ENCODE assay signal across 35 cellular contexts in genomic region chr15:31012455-31012854, GRCh38.
"Had no signal": no experiment of that assay in that cellular context is flagged by ENCODE, and none has a peak within 500 bp of the region (broad histone marks: within the 10 kb centered on the region; RNA-seq: fewer than 3 reads in every experiment).

No MANE protein-coding gene starts in this region.

- H3K27me3 ChIP-seq: adrenal gland, body of pancreas, brain microvascular endothelial cell, breast epithelium had no signal

- H3K4me3 ChIP-seq: adrenal gland, body of pancreas, breast epithelium had no signal

- H3K4me1 ChIP-seq: adrenal gland, breast epithelium had no signal

- H3K27ac ChIP-seq: adrenal gland, body of pancreas, brain microvascular endothelial cell, breast epithelium, WERI-Rb-1 had no signal

- FAIRE-seq: astrocyte had no signal

- H3K36me3 ChIP-seq: adrenal gland, brain microvascular endothelial cell, breast epithelium, WERI-Rb-1 had no signal

- DNase-seq: activated CD4-positive, alpha-beta memory T cell treated with anti-CD3 and anti-CD28 coated beads, Interleukin-2, amount 10 ng/mL, durations not matched to agents 7 days and 5 days; activated CD4-positive, alpha-beta T cell treated with anti-CD3 and anti-CD28 coated beads for 1 hour; activated CD4-positive, alpha-beta T cell treated with anti-CD3 and anti-CD28 coated beads for 36 hours; activated CD4-positive, alpha-beta T cell treated with anti-CD3 and anti-CD28 coated beads for 48 hours; activated CD4-positive, alpha-beta T cell treated with anti-CD3 and anti-CD28 coated beads, Interleukin-2, amount 10 ng/mL, durations not matched to agents 7 days and 5 days; activated CD4-positive, alpha-beta T cell treated with anti-CD3 and anti-CD28 coated beads, Interleukin-2, amount 50 U/mL, for 48 hours; activated CD4-positive, CD25-positive, alpha-beta regulatory T cell; activated CD8-positive, alpha-beta memory T cell treated with anti-CD3 and anti-CD28 coated beads for 24 hours; activated CD8-positive, alpha-beta memory T cell treated with anti-CD3 and anti-CD28 coated beads, Interleukin-2, amount 10 ng/mL, durations not matched to agents 7 days and 5 days; activated CD8-positive, alpha-beta memory T cell treated with anti-CD3 and anti-CD28 coated beads, Interleukin-2, amount 50 U/mL, for 48 hours; activated CD8-positive, alpha-beta T cell treated with anti-CD3 and anti-CD28 coated beads, Interleukin-2, amount 10 ng/mL, durations not matched to agents 7 days and 5 days; activated effector memory CD4-positive, alpha-beta T cell treated with anti-CD3 and anti-CD28 coated beads, Interleukin-2, amount 50 U/mL, for 16 hours; activated gamma-delta T cell treated with Interleukin-2 at 50 U/mL for 16 hours; activated naive CD4-positive, alpha-beta T cell; activated naive CD4-positive, alpha-beta T cell treated with anti-CD3 and anti-CD28 coated beads for 36 hours; activated naive CD4-positive, alpha-beta T cell treated with anti-CD3 and anti-CD28 coated beads, Interleukin-2, amount 50 U/mL, for 16 hours; activated naive CD8-positive, alpha-beta T cell treated with anti-CD3 and anti-CD28 coated beads for 36 hours; activated T-cell treated with anti-CD3 and anti-CD28 coated beads, Interleukin-2, amount 50 U/mL, for 24 hours; activated T-cell treated with anti-CD3 and anti-CD28 coated beads, Interleukin-2, amount 50 U/mL, for 72 hours; adrenal gland; amniotic stem cell; aorta; body of pancreas; brain microvascular endothelial cell; central memory CD4-positive, alpha-beta T cell; T-helper 1 cell; T-helper 2 cell; T-helper 9 cell; WERI-Rb-1 had no signal

- ATAC-seq: activated CD4-positive, alpha-beta T cell treated with anti-CD3 and anti-CD28 coated beads for 36 hours; activated CD4-positive, CD25-positive, alpha-beta regulatory T cell treated with anti-CD3 and anti-CD28 coated beads, Interleukin-2, amount 50 U/mL, for 24 hours; activated CD8-positive, alpha-beta memory T cell treated with anti-CD3 and anti-CD28 coated beads, Interleukin-2, amount 10 ng/mL, durations not matched to agents 7 days and 5 days; activated CD8-positive, alpha-beta T cell treated with anti-CD3 and anti-CD28 coated beads, Interleukin-2, amount 10 ng/mL, durations not matched to agents 7 days and 5 days; activated naive CD4-positive, alpha-beta T cell treated with anti-CD3 and anti-CD28 coated beads, Interleukin-2, amount 50 U/mL, for 72 hours; activated T-cell treated with anti-CD3 and anti-CD28 coated beads, Interleukin-2, amount 50 U/mL, for 72 hours; activated T-helper 17 cell treated with anti-CD3 and anti-CD28 coated beads, Interleukin-2, amount 50 U/mL, for 72 hours; body of pancreas; WTC11 had no signal
